ENCODE assay signal across 8 cellular contexts in genomic region chr7:102713011-102713690, GRCh38. TPM values are rescaled to one million over a fixed set of nuclear protein-coding genes. Genes with fewer than 3 reads are reported as not detected.
A peak's percentile ranks its signal among the peaks of the same experiment; 100 is the strongest.
DNase-seq lines count a peak whose midpoint lies in the region; ATAC-seq and TF ChIP-seq lines count a peak whose summit lies in the region.
"Not testable (repeated sequence)": the region's sequence is repeated elsewhere in the genome, so short reads cannot be mapped to it uniquely, and the experiment has no call there.

No MANE protein-coding gene starts in this region.

- POLR2A ChIA-PET in activated CD4-positive, alpha-beta memory T cell treated with anti-CD3 and anti-CD28 coated beads, Interleukin-2, amount 10 ng/mL, durations not matched to agents 7 days and 5 days (lab: Charles Lee) = interaction anchor here (1.5 kb wide), 1 partner anchor 36 kb away, joined by 3 read pairs; the partner anchor contains the start of gene FAM185A

- H3K27ac Mint-ChIP-seq in activated CD4-positive, alpha-beta memory T cell treated with anti-CD3 and anti-CD28 coated beads, Interleukin-2, amount 10 ng/mL, durations not matched to agents 7 days and 5 days = peak overlapping the region; percentile 95
- H3K27ac Mint-ChIP-seq in stimulated activated memory B cell treated with anti-CD40 and anti-IgM and Interleukin-4, amounts not matched to agents 10 μg/mL and 1 μg/mL and 100 μg/mL, for 72 hours = peak overlapping the region; percentile 82

- in situ Hi-C loops in GM13976 (cut with MboI; ENCODE audit: low sequenced_read_pairs, unreplicated experiment) = not testable (repeated sequence)

- H3K9me3 Mint-ChIP-seq in activated CD4-positive, alpha-beta memory T cell treated with anti-CD3 and anti-CD28 coated beads, Interleukin-2, amount 10 ng/mL, durations not matched to agents 7 days and 5 days; stimulated activated memory B cell treated with anti-CD40 and anti-IgM and Interleukin-4, amounts not matched to agents 10 μg/mL and 1 μg/mL and 100 μg/mL, for 72 hours: not testable (repeated sequence)

- peak overlapping the region; percentile 52 for H3K4me3 Mint-ChIP-seq in activated CD4-positive, alpha-beta memory T cell treated with anti-CD3 and anti-CD28 coated beads, Interleukin-2, amount 10 ng/mL, durations not matched to agents 7 days and 5 days
- H3K4me3 Mint-ChIP-seq in stimulated activated memory B cell treated with anti-CD40 and anti-IgM and Interleukin-4, amounts not matched to agents 10 μg/mL and 1 μg/mL and 100 μg/mL, for 72 hours = peak overlapping the region; percentile 62

- peaks cover 27% of the 10 kb centered on the region for H3K4me1 Mint-ChIP-seq in activated CD4-positive, alpha-beta memory T cell treated with anti-CD3 and anti-CD28 coated beads, Interleukin-2, amount 10 ng/mL, durations not matched to agents 7 days and 5 days
- peaks cover 16% of the 10 kb centered on the region for H3K4me1 Mint-ChIP-seq in stimulated activated memory B cell treated with anti-CD40 and anti-IgM and Interleukin-4, amounts not matched to agents 10 μg/mL and 1 μg/mL and 100 μg/mL, for 72 hours

- CTCF ChIA-PET in activated CD4-positive, alpha-beta memory T cell treated with anti-CD3 and anti-CD28 coated beads, Interleukin-2, amount 10 ng/mL, durations not matched to agents 7 days and 5 days (lab: Charles Lee) = not testable (repeated sequence)

- ATAC-seq in GM19438 (IDR thresholded peaks at IDR 0.05; ENCODE audit: low read depth, unreplicated experiment) (peak; percentile 72), HG02642 (IDR thresholded peaks at IDR 0.05; ENCODE audit: poor library complexity, unreplicated experiment) (peak; percentile 78), HG03354 (IDR thresholded peaks at IDR 0.05; ENCODE audit: poor library complexity, severe bottlenecking, unreplicated experiment) (peak; percentile 60)
- peak; percentile 92 for ATAC-seq in stimulated activated memory B cell treated with anti-CD40 and anti-IgM and Interleukin-4, amounts not matched to agents 10 μg/mL and 1 μg/mL and 100 μg/mL, for 72 hours

- peak; percentile 2 for DNase-seq in GM13976 (ENCODE audit: low spot score)
- DNase-seq in NK-92 treated with Interleukin-12 subunit alpha and Interleukin-12 subunit beta, amount 100 ng/mL, for 24 hours (lab: John Stamatoyannopoulos, UW) = peak; percentile 46
- peak; percentile 57 for DNase-seq in activated CD4-positive, alpha-beta memory T cell treated with anti-CD3 and anti-CD28 coated beads, Interleukin-2, amount 10 ng/mL, durations not matched to agents 7 days and 5 days
- peak; percentile 0 to 28 for DNase-seq in cardiac fibroblast (ENCODE audit: low read depth in 2 of 2)

- H3K36me3 Mint-ChIP-seq in activated CD4-positive, alpha-beta memory T cell treated with anti-CD3 and anti-CD28 coated beads, Interleukin-2, amount 10 ng/mL, durations not matched to agents 7 days and 5 days (ENCODE audit: low read depth); stimulated activated memory B cell treated with anti-CD40 and anti-IgM and Interleukin-4, amounts not matched to agents 10 μg/mL and 1 μg/mL and 100 μg/mL, for 72 hours: not testable (repeated sequence)

- not testable (repeated sequence) for TF ChIP-seq CTCF in GM13976 (IDR thresholded peaks at IDR 0.05; ENCODE audit: borderline replicate concordance, control extremely low read depth, extremely low read depth, insufficient read depth, missing control alignments); cardiac fibroblast (IDR thresholded peaks at IDR 0.05; ENCODE audit: low read depth, low read length)

- not testable (repeated sequence) for H3K27me3 Mint-ChIP-seq in activated CD4-positive, alpha-beta memory T cell treated with anti-CD3 and anti-CD28 coated beads, Interleukin-2, amount 10 ng/mL, durations not matched to agents 7 days and 5 days; stimulated activated memory B cell treated with anti-CD40 and anti-IgM and Interleukin-4, amounts not matched to agents 10 μg/mL and 1 μg/mL and 100 μg/mL, for 72 hours

- not testable (repeated sequence) for H3K4me3 ChIP-seq in cardiac fibroblast (replicated peaks in 1 of 2; ENCODE audit: low read depth in 2 of 2, low read length in 2 of 2)

RNA-seq across cellular contexts. Expression of gene FAM185A, which starts 35.6 kb away (rescaled TPM):
- total RNA-seq in activated CD4-positive, alpha-beta memory T cell treated with anti-CD3 and anti-CD28 coated beads, Interleukin-2, amount 10 ng/mL, durations not matched to agents 7 days and 5 days = 1 to 10 TPM; 6.1 to 7.2 TPM

RNA-seq across cellular contexts. Expression of gene POLR2J2, which starts 41.7 kb away (rescaled TPM):
- total RNA-seq in activated CD4-positive, alpha-beta memory T cell treated with anti-CD3 and anti-CD28 coated beads, Interleukin-2, amount 10 ng/mL, durations not matched to agents 7 days and 5 days = 1 to 10 TPM; 8.4 to 8.8 TPM

Comparison
In these comparisons a context has a peak if more than half of its experiments do, and no peak if none do; other contexts are left out.
1. DNase-seq: peak in every context shown above with its lines; median percentile 57 in activated CD4-positive, alpha-beta memory T cell treated with anti-CD3 and anti-CD28 coated beads, Interleukin-2, amount 10 ng/mL, durations not matched to agents 7 days and 5 days; 46 in NK-92 treated with Interleukin-12 subunit alpha and Interleukin-12 subunit beta, amount 100 ng/mL, for 24 hours; 14 in cardiac fibroblast; 2 in GM13976.